In the genomic region with DNA sequence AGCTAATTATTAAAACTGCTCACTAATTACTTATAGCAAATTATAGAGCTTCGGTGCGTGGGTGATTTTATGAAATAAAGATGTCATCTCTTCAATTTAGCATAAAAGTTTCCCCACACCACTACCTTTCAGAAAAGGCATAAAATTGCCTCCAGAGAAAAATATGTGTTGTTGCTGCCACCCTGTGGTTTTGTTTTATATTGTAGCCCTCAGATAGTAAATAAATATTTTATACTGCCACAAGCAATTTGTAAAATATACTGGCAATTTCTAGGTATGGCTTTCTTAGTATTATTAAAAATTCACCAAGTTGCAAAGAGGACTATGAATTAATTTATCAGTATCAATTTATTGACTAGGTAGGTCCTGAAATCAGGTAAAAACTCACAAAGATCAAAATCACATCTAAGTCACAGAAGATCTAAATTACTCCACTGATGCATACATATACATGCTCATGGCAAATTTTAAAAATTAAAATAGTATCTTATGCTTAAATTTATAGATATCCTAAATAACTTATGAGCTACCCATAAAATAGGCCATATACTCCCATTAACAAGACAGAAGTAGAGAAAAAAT, we compare ENCODE assay signal across 9 cellular contexts. TPM values are rescaled to one million over a fixed set of nuclear protein-coding genes. Genes with fewer than 3 reads are reported as not detected.
DNase-seq lines count a peak whose midpoint lies in the region; ATAC-seq and TF ChIP-seq lines count a peak whose summit lies in the region.
"Had no signal": no experiment of that assay in that cellular context is flagged by ENCODE, and none has a peak within 500 bp of the region (broad histone marks: within the 10 kb centered on the region; RNA-seq: fewer than 3 reads in every experiment).

No MANE protein-coding gene starts in this region.

- no peak overlapping the region for H3K4me3 ChIP-seq in fibroblast of villous mesenchyme (ENCODE audit: low read depth, low read length)
- H3K4me3 ChIP-seq in upper lobe of left lung: no peak overlapping the region
- H3K4me3 ChIP-seq: BLaER1 treated with 17β-estradiol and CSF1 and Interleukin-3, amounts not matched to agents 10 nM and 100 nM had no signal

- ATAC-seq in HG02981 (IDR thresholded peaks at IDR 0.05; ENCODE audit: unreplicated experiment) (peak; percentile 51), upper lobe of left lung (ENCODE audit: low FRiP score in 2 of 2) (no peak), GM21526 (IDR thresholded peaks at IDR 0.05; ENCODE audit: low FRiP score, unreplicated experiment) (no peak)

- TF ChIP-seq CTCF in fibroblast of villous mesenchyme (IDR thresholded peaks at IDR 0.05; ENCODE audit: insufficient read depth, low read depth, low read length) (peak; percentile 44), upper lobe of left lung (IDR thresholded peaks at IDR 0.05) (peak in 5 of 6 experiments; percentile 9 to 39 (median 24))

- H3K9me3 ChIP-seq in upper lobe of left lung: peaks cover 0 to 6% (median 0%) of the 10 kb centered on the region in 4 donors

- no peaks in the 10 kb centered on the region for H3K4me1 ChIP-seq in upper lobe of left lung

- TF ChIP-seq EP300 in upper lobe of left lung (IDR thresholded peaks at IDR 0.05): no peak

- DNase-seq in NCI-H2029 treated with DMSO at 0.1 percent for 48 hours (lab: John Stamatoyannopoulos, UW): peak; percentile 31
- no peak for DNase-seq in NCI-H2029 (lab: John Stamatoyannopoulos, UW)
- DNase-seq in OCI-M1 (lab: John Stamatoyannopoulos, UW): peak; percentile 89
- DNase-seq in fibroblast of villous mesenchyme (ENCODE audit: low read depth): peak; percentile 35
- no peak for DNase-seq in upper lobe of left lung
- DNase-seq in stimulated activated naive CD4-positive, alpha-beta T cell treated with Interleukin-2 at 50 U/mL for 16 hours (lab: John Stamatoyannopoulos, UW): no peak

- H3K36me3 ChIP-seq in upper lobe of left lung: no peaks in the 10 kb centered on the region
- H3K36me3 ChIP-seq: BLaER1 treated with 17β-estradiol and CSF1 and Interleukin-3, amounts not matched to agents 10 nM and 100 nM had no signal

- TF ChIP-seq POLR2A in upper lobe of left lung (IDR thresholded peaks at IDR 0.05): no peak

- no peak overlapping the region for H3K27ac ChIP-seq in upper lobe of left lung
- H3K27ac ChIP-seq: BLaER1 treated with 17β-estradiol and CSF1 and Interleukin-3, amounts not matched to agents 10 nM and 100 nM had no signal

- no peaks in the 10 kb centered on the region for H3K27me3 ChIP-seq in upper lobe of left lung
- H3K27me3 ChIP-seq: BLaER1 treated with 17β-estradiol and CSF1 and Interleukin-3, amounts not matched to agents 10 nM and 100 nM had no signal

- WGBS in upper lobe of left lung, 2 donors: 56 to 61% methylated on average over 2 of the region's 2 CpGs

RNA-seq across cellular contexts. Expression of gene ASNS, which starts 26.5 kb away (rescaled TPM):
- 60.5 and 128 TPM in 2 replicates for total RNA-seq in fibroblast of villous mesenchyme
- 10 to 100 TPM in 4 of 6 donors, 1 to 10 TPM in 2; 7.3 to 51.7 (median 10.4) TPM for total RNA-seq in upper lobe of left lung

Comparison
In these comparisons a context has a peak if more than half of its experiments do, and no peak if none do; other contexts are left out.
1. DNase-seq: peak in NCI-H2029 treated with DMSO at 0.1 percent for 48 hours (single experiment), OCI-M1 (single experiment) and fibroblast of villous mesenchyme (single experiment); none in NCI-H2029 (single experiment), upper lobe of left lung (0 of 2) and stimulated activated naive CD4-positive, alpha-beta T cell treated with Interleukin-2 at 50 U/mL for 16 hours (single experiment).